Comparison of ENCODE assay signal across 9 cellular contexts in the genomic region with DNA sequence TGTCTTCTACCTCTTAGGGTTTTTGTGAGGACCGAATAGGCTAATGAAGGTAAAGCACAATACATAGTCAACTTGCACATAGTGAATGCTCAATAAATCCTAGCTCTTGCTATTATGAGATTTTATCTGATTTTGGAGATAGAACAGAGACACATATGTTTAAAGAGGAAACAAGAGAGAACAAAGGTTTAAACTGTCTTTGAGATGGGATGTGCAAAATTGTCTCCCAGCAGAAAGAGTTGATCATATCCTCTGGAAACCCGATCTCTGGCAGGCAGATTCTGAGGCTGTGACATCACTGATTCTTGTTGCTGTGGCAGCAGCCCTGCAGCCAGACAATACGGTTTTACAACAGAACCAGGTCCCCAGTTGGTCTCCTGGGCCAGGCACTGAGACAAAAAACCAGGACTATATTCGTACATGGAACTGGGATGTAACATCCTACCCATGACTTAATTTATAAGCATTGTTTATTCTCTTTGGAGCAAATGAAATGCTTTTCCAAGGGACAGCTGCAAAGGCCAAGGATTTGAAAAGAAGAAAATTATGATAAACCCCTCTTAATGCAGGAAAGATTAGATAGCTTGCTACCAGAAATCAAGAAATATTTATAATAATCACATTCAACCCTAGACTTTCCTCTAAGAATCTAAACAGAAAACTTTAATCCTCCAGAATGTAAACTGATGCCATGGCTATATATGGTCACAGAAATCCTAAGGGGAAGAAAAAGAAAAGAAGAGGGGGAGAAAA.
DNase-seq lines count a peak whose midpoint lies in the region; FAIRE-seq and TF ChIP-seq lines count a peak whose summit lies in the region.
"Had no signal": no experiment of that assay in that cellular context is flagged by ENCODE, and none has a peak within 500 bp of the region (broad histone marks: within the 10 kb centered on the region; RNA-seq: fewer than 3 reads in every experiment).

No MANE protein-coding gene starts in this region.

- CTCF ChIA-PET in CD4-positive, alpha-beta memory T cell (lab: Charles Lee; ENCODE audit: partially characterized antibody): no interaction called here

- in situ Hi-C loops in SK-MEL-5 (cut with HindIII; ENCODE audit: low pct_unique_long_range_greater_than_20kb, low sequenced_read_pairs): no loop called here

- peak; percentile 95 for FAIRE-seq in H54 (lab: Jason Lieb, UNC)

- no peak overlapping the region for H3K9ac ChIP-seq in rectal smooth muscle tissue (ENCODE audit: low read length)

- no peaks in the 10 kb centered on the region for H3K27me3 ChIP-seq in rectal smooth muscle tissue (ENCODE audit: control insufficient read depth, insufficient read depth, low read length)
- H3K27me3 ChIP-seq in CD4-positive, alpha-beta memory T cell (ENCODE audit: insufficient read depth, low read length): no peaks in the 10 kb centered on the region

- intact Hi-C loops in CD4-positive, alpha-beta memory T cell (cut with micrococcal nuclease): no loop called here

- H3K4me1 ChIP-seq in rectal smooth muscle tissue (ENCODE audit: control insufficient read depth, insufficient read depth, low read length): peaks cover 36% of the 10 kb centered on the region
- no peaks in the 10 kb centered on the region for H3K4me1 ChIP-seq in CD4-positive, alpha-beta memory T cell (ENCODE audit: insufficient read depth, low read length)

- no peaks in the 10 kb centered on the region for H3K4me1 Mint-ChIP-seq in CD4-positive, alpha-beta memory T cell

- H3K4me3 Mint-ChIP-seq in CD4-positive, alpha-beta memory T cell: no peak overlapping the region

- H3K27me3 Mint-ChIP-seq in CD4-positive, alpha-beta memory T cell: no peaks in the 10 kb centered on the region

- DNase-seq in H54 (ENCODE audit: insufficient read length, low spot score): no peak
- DNase-seq in SK-MEL-5 (ENCODE audit: low read depth, low spot score): peak; percentile 57
- DNase-seq in glomerular visceral epithelial cell (ENCODE audit: extremely low spot score): peak; percentile 70
- DNase-seq in CD4-positive, alpha-beta memory T cell: no peak
- DNase-seq in activated CD4-positive, CD25-positive, alpha-beta regulatory T cell (lab: John Stamatoyannopoulos, UW): no peak
- no peak for DNase-seq in T-helper 9 cell
- no peak for DNase-seq in activated T-cell treated with anti-CD3 and anti-CD28 coated beads for 4 hours
- DNase-seq: MM.1S had no signal

- POLR2A ChIA-PET in CD4-positive, alpha-beta memory T cell (lab: Charles Lee; ENCODE audit: partially characterized antibody): no interaction called here

- no peak overlapping the region for H3K27ac Mint-ChIP-seq in CD4-positive, alpha-beta memory T cell

- TF ChIP-seq POLR2A in H54 (IDR thresholded peaks at IDR 0.05; ENCODE audit: low read depth, low read length): no peak

- H3K4me3 ChIP-seq in rectal smooth muscle tissue (ENCODE audit: low read length): no peak overlapping the region
- H3K4me3 ChIP-seq in CD4-positive, alpha-beta memory T cell (ENCODE audit: low read length in 2 of 2): no peak overlapping the region

- H3K27ac ChIP-seq in rectal smooth muscle tissue (ENCODE audit: low read depth, low read length): peak overlapping the region; percentile 76
- no peak overlapping the region for H3K27ac ChIP-seq in CD4-positive, alpha-beta memory T cell (ENCODE audit: low read depth, low read length)

- no peaks in the 10 kb centered on the region for H3K36me3 ChIP-seq in rectal smooth muscle tissue (ENCODE audit: control insufficient read depth, insufficient read depth, low read length)
- H3K36me3 ChIP-seq in CD4-positive, alpha-beta memory T cell (ENCODE audit: insufficient read depth, low read length): no peaks in the 10 kb centered on the region

- H3K9me3 Mint-ChIP-seq in CD4-positive, alpha-beta memory T cell: peaks cover 0 to 9% (median 0%) of the 10 kb centered on the region in 8 donors

- no peaks in the 10 kb centered on the region for H3K36me3 Mint-ChIP-seq in CD4-positive, alpha-beta memory T cell

- no peaks in the 10 kb centered on the region for H3K9me3 ChIP-seq in CD4-positive, alpha-beta memory T cell (ENCODE audit: control insufficient read depth in 1 of 2, low read length in 2 of 2)

Comparison
In these comparisons a context has a peak if more than half of its experiments do, and no peak if none do; other contexts are left out.
1. DNase-seq: peak in SK-MEL-5 (single experiment) and glomerular visceral epithelial cell (single experiment); none in H54 (single experiment), CD4-positive, alpha-beta memory T cell (0 of 5), activated CD4-positive, CD25-positive, alpha-beta regulatory T cell (0 of 4), T-helper 9 cell (single experiment) and activated T-cell treated with anti-CD3 and anti-CD28 coated beads for 4 hours (single experiment).